Comparison of ENCODE assay signal across 21 cellular contexts in genomic region chr16:1366712-1367299, GRCh38. TPM values are rescaled to one million over a fixed set of nuclear protein-coding genes. Genes with fewer than 3 reads are reported as not detected.
DNase-seq lines count a peak whose midpoint lies in the region; ATAC-seq and TF ChIP-seq lines count a peak whose summit lies in the region.
"Had no signal": no experiment of that assay in that cellular context is flagged by ENCODE, and none has a peak within 500 bp of the region (broad histone marks: within the 10 kb centered on the region; RNA-seq: fewer than 3 reads in every experiment).

No MANE protein-coding gene starts in this region.

- H3K27ac ChIP-seq in thymus (ENCODE audit: low read depth) (peak overlapping the region; percentile 12), foreskin keratinocyte (no peak overlapping the region)
- H3K27ac ChIP-seq: left ventricle myocardium inferior, neutrophil, psoas muscle, stomach, tibial artery had no signal

- DNase-seq in Right ventricle myocardium inferior (ENCODE audit: missing footprints) (no peak), Right ventricle myocardium superior (no peak), NCI-H1417 treated with DMSO at 0.1 percent for 48 hours (lab: John Stamatoyannopoulos, UW) (peak; percentile 39), NCI-H69 (lab: John Stamatoyannopoulos, UW) (peak; percentile 82), A172 (ENCODE audit: low spot score) (no peak), foreskin keratinocyte (no peak)
- DNase-seq: activated CD4-positive, alpha-beta memory T cell treated with anti-CD3 and anti-CD28 coated beads, Interleukin-2, amount 10 ng/mL, durations not matched to agents 7 days and 5 days; activated CD8-positive, alpha-beta memory T cell treated with anti-CD3 and anti-CD28 coated beads, Interleukin-2, amount 50 U/mL, for 48 hours; activated naive CD4-positive, alpha-beta T cell treated with anti-CD3 and anti-CD28 coated beads, Interleukin-2, amount 50 U/mL, for 16 hours; effector CD4-positive, alpha-beta T cell; Karpas-422; left ventricle myocardium inferior; MV-4-11; NCI-H1694 treated with DMSO at 0.1 percent for 48 hours; stomach; tibial artery had no signal

- H3K4me1 ChIP-seq in thymus (ENCODE audit: control insufficient read depth, insufficient read depth, low read length) (no peaks in the 10 kb centered on the region), foreskin keratinocyte (no peaks in the 10 kb centered on the region)
- H3K4me1 ChIP-seq: left ventricle myocardium inferior, psoas muscle, tibial artery had no signal

- TF ChIP-seq CTCF in foreskin keratinocyte (conservative IDR thresholded peaks at IDR 0.05): no peak

- no peak overlapping the region for H3K4me3 ChIP-seq in thymus (ENCODE audit: low read length)
- H3K4me3 ChIP-seq: left ventricle myocardium inferior, psoas muscle, stomach, tibial artery had no signal

- no peaks in the 10 kb centered on the region for H3K27me3 ChIP-seq in thymus (ENCODE audit: control insufficient read depth, insufficient read depth)
- H3K27me3 ChIP-seq in foreskin keratinocyte: no peaks in the 10 kb centered on the region
- H3K27me3 ChIP-seq: neutrophil, stomach, tibial artery had no signal

- WGBS in thymus: 95% methylated on average over 24 of the region's 24 CpGs

- no peaks in the 10 kb centered on the region for H3K9me3 ChIP-seq in thymus (ENCODE audit: control insufficient read depth)
- H3K9me3 ChIP-seq: left ventricle myocardium inferior, neutrophil, psoas muscle, stomach, tibial artery had no signal

- intact Hi-C loops in Right ventricle myocardium inferior (cut with DNase I) (no loop called here), Right ventricle myocardium superior (cut with DNase I) (no loop called here)

- H3K36me3 ChIP-seq in thymus (ENCODE audit: control insufficient read depth, insufficient read depth): peaks cover 75% of the 10 kb centered on the region

- ATAC-seq in Right ventricle myocardium inferior (peak; percentile 14), Right ventricle myocardium superior (ENCODE audit: poor library complexity) (no peak), HG03039 (IDR thresholded peaks at IDR 0.05; ENCODE audit: unreplicated experiment) (no peak), foreskin keratinocyte (no peak)
- ATAC-seq: HCT116, psoas muscle had no signal

RNA-seq across cellular contexts. Expression of gene GNPTG, which starts 15.1 kb away (rescaled TPM):
- total RNA-seq in Right ventricle myocardium inferior: 35.0 TPM
- total RNA-seq in Right ventricle myocardium superior: 30.3 TPM
- polyA plus RNA-seq in thymus: 61.3 TPM
- 45.8 and 61.0 TPM in 2 replicates for total RNA-seq in A172 (2014; rRNA removed; shearing (Covaris generic))
- 18.8 and 21.6 TPM in 2 replicates for total RNA-seq in foreskin keratinocyte
- polyA plus RNA-seq in foreskin keratinocyte: 34.1 and 40.3 TPM in 2 replicates

RNA-seq across cellular contexts. Expression of gene TSR3, which starts 15.1 kb away (rescaled TPM):
- 54.6 TPM for total RNA-seq in Right ventricle myocardium inferior
- 52.6 TPM for total RNA-seq in Right ventricle myocardium superior
- 46.8 TPM for polyA plus RNA-seq in thymus
- 179 TPM in 2 replicates for total RNA-seq in A172 (2014; rRNA removed; shearing (Covaris generic))
- 73.7 and 80.1 TPM in 2 replicates for total RNA-seq in foreskin keratinocyte
- 117 and 119 TPM in 2 replicates for polyA plus RNA-seq in foreskin keratinocyte

RNA-seq across cellular contexts. Expression of gene BAIAP3, which starts 33.4 kb away (rescaled TPM):
- 1.9 TPM for total RNA-seq in Right ventricle myocardium inferior
- total RNA-seq in Right ventricle myocardium superior: 3.7 TPM
- polyA plus RNA-seq in thymus: 5.4 TPM
- 2.4 and 10.3 TPM in 2 replicates for total RNA-seq in A172 (2014; rRNA removed; shearing (Covaris generic))
- total RNA-seq in foreskin keratinocyte: 0.07 and 0.27 TPM in 2 replicates
- polyA plus RNA-seq in foreskin keratinocyte: 0.04 and 0.08 TPM in 2 replicates

RNA-seq across cellular contexts. Expression of gene UNKL, which starts 47.7 kb away (rescaled TPM):
- total RNA-seq in Right ventricle myocardium inferior (11.3 TPM), Right ventricle myocardium superior (13.6 TPM), foreskin keratinocyte (3.6 and 4.3 TPM in 2 replicates)
- polyA plus RNA-seq in thymus (21.9 TPM), foreskin keratinocyte (2.0 and 2.1 TPM in 2 replicates)
- 25.5 and 31.6 TPM in 2 replicates for total RNA-seq in A172 (2014; rRNA removed; shearing (Covaris generic))

RNA-seq across cellular contexts. Expression of gene UQCC4, which starts 53.7 kb away (rescaled TPM):
- 11.3 TPM for total RNA-seq in Right ventricle myocardium inferior
- total RNA-seq in Right ventricle myocardium superior: 14.7 TPM
- 24.4 TPM for polyA plus RNA-seq in thymus
- total RNA-seq in A172 (2014; rRNA removed; shearing (Covaris generic)): 38.6 and 45.1 TPM in 2 replicates
- 20.9 and 22.9 TPM in 2 replicates for total RNA-seq in foreskin keratinocyte
- 26.1 and 32.5 TPM in 2 replicates for polyA plus RNA-seq in foreskin keratinocyte

Comparison
In these comparisons a context has a peak if more than half of its experiments do, and no peak if none do; other contexts are left out.
1. DNase-seq: peak in NCI-H1417 treated with DMSO at 0.1 percent for 48 hours (single experiment) and NCI-H69 (single experiment); none in Right ventricle myocardium inferior (single experiment), Right ventricle myocardium superior (single experiment), A172 (single experiment) and foreskin keratinocyte (0 of 2).